14 cellular contexts compared by ENCODE assay signal in genomic region chr3:62374375-62374876, GRCh38. TPM values are rescaled to one million over a fixed set of nuclear protein-coding genes. Genes with fewer than 3 reads are reported as not detected.
DNase-seq lines count a peak whose midpoint lies in the region; ATAC-seq, FAIRE-seq and TF ChIP-seq lines count a peak whose summit lies in the region.
"Had no signal": no experiment of that assay in that cellular context is flagged by ENCODE, and none has a peak within 500 bp of the region (broad histone marks: within the 10 kb centered on the region; RNA-seq: fewer than 3 reads in every experiment).

No MANE protein-coding gene starts in this region.

- ATAC-seq in foreskin keratinocyte, result peak; percentile 15
- ATAC-seq in HG03571 (IDR thresholded peaks at IDR 0.05; ENCODE audit: unreplicated experiment), result no peak

- peaks cover 91% of the 10 kb centered on the region for H3K27me3 ChIP-seq in adipocyte (replicated peaks; ENCODE audit: control insufficient read depth, insufficient read depth, low read length)
- H3K27me3 ChIP-seq in foreskin keratinocyte, result peaks cover 100% of the 10 kb centered on the region

- no peak for TF ChIP-seq POLR2A in GM12892 (IDR thresholded peaks at IDR 0.05; ENCODE audit: low read depth, low read length)

- H3K27ac ChIP-seq in foreskin keratinocyte, result no peak overlapping the region
- H3K27ac ChIP-seq: colonic mucosa, spleen had no signal

- no peaks in the 10 kb centered on the region for H3K36me3 ChIP-seq in adipocyte (ENCODE audit: control insufficient read depth, insufficient read depth, low read length, severe bottlenecking)
- H3K36me3 ChIP-seq: colonic mucosa, spleen had no signal

- H3K4me1 ChIP-seq in adipocyte (ENCODE audit: control insufficient read depth, insufficient read depth, low read length), result peaks cover 13% of the 10 kb centered on the region
- no peaks in the 10 kb centered on the region for H3K4me1 ChIP-seq in foreskin keratinocyte
- H3K4me1 ChIP-seq: colonic mucosa had no signal

- no peak for FAIRE-seq in GM12892 (lab: Jason Lieb, UNC)

- peak; percentile 26 for DNase-seq in GM13977 (ENCODE audit: low spot score)
- peak; percentile 32 for DNase-seq in adipocyte (ENCODE audit: low read depth)
- no peak for DNase-seq in foreskin keratinocyte
- DNase-seq in skeletal muscle cell (ENCODE audit: low read depth), result no peak
- DNase-seq in GM12892 (ENCODE audit: insufficient read length), result no peak
- DNase-seq in hippocampal formation (lab: John Stamatoyannopoulos, UW), result no peak
- DNase-seq: activated T-cell treated with anti-CD3 and anti-CD28 coated beads, Interleukin-2, amount 50 U/mL, for 1 hour; colonic mucosa; Karpas-422; NCI-H526 treated with DMSO at 0.1 percent for 48 hours; spleen had no signal

- no peaks in the 10 kb centered on the region for H3K9me3 ChIP-seq in adipocyte (ENCODE audit: control insufficient read depth, low read length)
- H3K9me3 ChIP-seq: colonic mucosa had no signal

- in situ Hi-C loops in GM13977 (cut with MboI; ENCODE audit: low pct_unique_long_range_greater_than_20kb, low sequenced_read_pairs, unreplicated experiment), result no loop called here

- TF ChIP-seq CTCF in GM13977 (IDR thresholded peaks at IDR 0.05; ENCODE audit: extremely low read depth, insufficient read depth, missing control alignments) (no peak), foreskin keratinocyte (conservative IDR thresholded peaks at IDR 0.05) (no peak)

- H3K4me3 ChIP-seq in adipocyte (ENCODE audit: low read length) (peak overlapping the region; percentile 78), skeletal muscle cell (ENCODE audit: low read depth, low read length) (peak overlapping the region; percentile 27)
- H3K4me3 ChIP-seq: colonic mucosa had no signal

- H3K9ac ChIP-seq in adipocyte (ENCODE audit: low read length), result no peak overlapping the region

RNA-seq across cellular contexts. Expression of gene FEZF2, which starts 1.1 kb away (rescaled TPM):
- not detected in 2 replicates for total RNA-seq in foreskin keratinocyte
- not detected in 2 replicates for polyA plus RNA-seq in foreskin keratinocyte
- polyA plus RNA-seq in GM12892 (2012; ENCODE audit: missing spikeins), result not detected
- total RNA-seq: colonic mucosa; kidney epithelial cell; spleen; T-helper 1 cell treated with Interleukin-12 subunit alpha and Interleukin-12 subunit beta and Interleukin-4 antibody, amounts not matched to agents 30 ng/mL and 1 ng/mL, for 36 hours had no signal
- polyA plus RNA-seq: spleen had no signal

Comparison
In these comparisons a context has a peak if more than half of its experiments do, and no peak if none do; other contexts are left out.
1. DNase-seq: peak in GM13977 (single experiment) and adipocyte (single experiment); none in foreskin keratinocyte (0 of 2), skeletal muscle cell (single experiment), GM12892 (single experiment) and hippocampal formation (0 of 2).